In the genomic region with DNA sequence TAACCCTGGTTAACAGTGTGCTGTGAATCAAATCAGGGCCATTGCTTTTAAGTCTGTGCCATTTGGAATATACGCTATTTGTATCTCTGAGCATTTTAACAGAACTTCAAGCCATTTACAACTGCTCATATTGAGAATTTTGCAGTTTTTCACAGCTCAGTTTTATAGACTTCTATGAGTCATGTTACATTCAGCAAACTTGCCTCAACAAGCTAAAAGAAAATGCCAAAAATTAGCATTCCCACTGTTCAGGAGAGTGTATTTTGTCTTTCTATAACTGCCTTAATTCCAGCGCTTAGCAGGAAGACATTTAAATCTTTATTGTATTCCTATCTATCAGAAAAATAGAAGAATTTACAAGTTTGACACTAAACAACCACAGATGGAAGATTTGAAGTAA, we compare ENCODE assay signal across 17 cellular contexts.
"Had no signal": no experiment of that assay in that cellular context is flagged by ENCODE, and none has a peak within 500 bp of the region (broad histone marks: within the 10 kb centered on the region; RNA-seq: fewer than 3 reads in every experiment).

No MANE protein-coding gene starts in this region.

- H3K4me3 ChIP-seq: colonic mucosa, gastroesophageal sphincter, pancreas, tibial artery, upper lobe of left lung, uterus had no signal

- H3K4me1 ChIP-seq: colonic mucosa, gastroesophageal sphincter, pancreas, tibial artery, upper lobe of left lung, uterus had no signal

- DNase-seq: colonic mucosa; effector CD4-positive, alpha-beta T cell; endodermal cell; glutamatergic neuron; kidney; left colon; left ventricle myocardium superior; midbrain; naive B cell; occipital lobe; pancreas; right cardiac atrium; stimulated activated CD4-positive, alpha-beta T cell treated with anti-CD3 and anti-CD28 coated beads, Interleukin-4, amount 100 ng/mL, for 24 hours; tibial artery; upper lobe of left lung; uterus had no signal

- H3K36me3 ChIP-seq: colonic mucosa, uterus had no signal

- H3K9me3 ChIP-seq: colonic mucosa, gastroesophageal sphincter, pancreas, uterus had no signal

- H3K27me3 ChIP-seq: colonic mucosa, gastroesophageal sphincter, pancreas, tibial artery, upper lobe of left lung, uterus had no signal

- H3K27ac ChIP-seq: colonic mucosa, gastroesophageal sphincter, pancreas, tibial artery, upper lobe of left lung, uterus had no signal
